In the genomic region with DNA sequence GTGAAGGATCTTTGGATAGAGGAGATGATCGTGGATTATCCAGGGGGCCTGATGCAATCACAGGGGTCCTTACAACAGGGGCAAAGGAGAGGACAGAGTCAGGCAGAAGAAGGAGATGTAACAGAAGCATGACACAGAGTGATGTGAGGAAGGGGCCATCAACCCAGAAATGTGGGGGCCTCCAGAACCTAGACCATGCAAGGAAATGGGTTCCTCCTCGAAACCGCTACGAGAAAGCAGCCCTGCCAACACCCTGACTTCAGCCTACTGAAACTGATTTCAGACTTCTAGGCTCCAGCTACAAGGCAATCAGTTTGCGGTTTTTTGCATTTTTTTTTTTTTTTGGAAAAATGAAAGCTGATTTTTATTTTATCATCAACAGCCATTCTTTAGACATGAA, we compare ENCODE assay signal across 26 cellular contexts.
"Had no signal": no experiment of that assay in that cellular context is flagged by ENCODE, and none has a peak within 500 bp of the region (broad histone marks: within the 10 kb centered on the region; RNA-seq: fewer than 3 reads in every experiment).

No MANE protein-coding gene starts in this region.

- H3K36me3 ChIP-seq: adrenal gland, SJCRH30 had no signal

- H3K9ac ChIP-seq: KMS-11, SK-N-SH had no signal

- DNase-seq: activated CD4-positive, alpha-beta memory T cell treated with anti-CD3 and anti-CD28 coated beads, Interleukin-2, amount 10 ng/mL, durations not matched to agents 7 days and 5 days; activated CD4-positive, alpha-beta T cell treated with anti-CD3 and anti-CD28 coated beads for 36 hours; activated CD4-positive, alpha-beta T cell treated with anti-CD3 and anti-CD28 coated beads, Interleukin-2, amount 50 U/mL, for 1 hour; activated naive CD4-positive, alpha-beta T cell treated with anti-CD3 and anti-CD28 coated beads, Interleukin-2, amount 50 U/mL, for 16 hours; activated naive CD8-positive, alpha-beta T cell treated with anti-CD3 and anti-CD28 coated beads, Interleukin-2, amount 10 ng/mL, durations not matched to agents 7 days and 5 days; activated T-cell treated with anti-CD3 and anti-CD28 coated beads for 4 hours; activated T-cell treated with anti-CD3 and anti-CD28 coated beads, Interleukin-2, amount 50 U/mL, for 48 hours; anterior cingulate cortex; NCI-H1092; NCI-H1417; NCI-H1930; NCI-H2171; NCI-H2227 treated with DMSO at 0.1 percent for 48 hours; NCI-H526; NCI-H774; OCI-M1; Right ventricle myocardium superior; RPMI8226; SJCRH30; SK-N-SH; T-helper 1 cell had no signal

- H3K9me3 ChIP-seq: adrenal gland, SJCRH30, SK-N-SH had no signal

- H3K4me3 Mint-ChIP-seq: activated CD4-positive, alpha-beta memory T cell treated with anti-CD3 and anti-CD28 coated beads, Interleukin-2, amount 10 ng/mL, durations not matched to agents 7 days and 5 days; activated CD4-positive, alpha-beta T cell treated with anti-CD3 and anti-CD28 coated beads for 36 hours; activated naive CD8-positive, alpha-beta T cell treated with anti-CD3 and anti-CD28 coated beads, Interleukin-2, amount 10 ng/mL, durations not matched to agents 7 days and 5 days; activated T-helper 17 cell treated with anti-CD3 and anti-CD28 coated beads, Interleukin-2, amount 50 U/mL, for 72 hours had no signal

- H3K36me3 Mint-ChIP-seq: activated naive CD8-positive, alpha-beta T cell treated with anti-CD3 and anti-CD28 coated beads, Interleukin-2, amount 10 ng/mL, durations not matched to agents 7 days and 5 days had no signal

- H3K27me3 ChIP-seq: adrenal gland, SJCRH30 had no signal

- H3K4me3 ChIP-seq: adrenal gland, SJCRH30 had no signal

- H3K27ac ChIP-seq: adrenal gland, KMS-11, SJCRH30, VCaP had no signal

- ATAC-seq: activated CD4-positive, alpha-beta T cell treated with anti-CD3 and anti-CD28 coated beads for 36 hours; activated T-helper 17 cell treated with anti-CD3 and anti-CD28 coated beads, Interleukin-2, amount 50 U/mL, for 72 hours; Panc1 had no signal

- H3K27me3 Mint-ChIP-seq: activated CD4-positive, alpha-beta memory T cell treated with anti-CD3 and anti-CD28 coated beads, Interleukin-2, amount 10 ng/mL, durations not matched to agents 7 days and 5 days; activated CD4-positive, alpha-beta T cell treated with anti-CD3 and anti-CD28 coated beads for 36 hours; activated T-helper 17 cell treated with anti-CD3 and anti-CD28 coated beads, Interleukin-2, amount 50 U/mL, for 72 hours had no signal

- H3K9me3 Mint-ChIP-seq: activated CD4-positive, alpha-beta memory T cell treated with anti-CD3 and anti-CD28 coated beads, Interleukin-2, amount 10 ng/mL, durations not matched to agents 7 days and 5 days; activated naive CD8-positive, alpha-beta T cell treated with anti-CD3 and anti-CD28 coated beads, Interleukin-2, amount 10 ng/mL, durations not matched to agents 7 days and 5 days; activated T-helper 17 cell treated with anti-CD3 and anti-CD28 coated beads, Interleukin-2, amount 50 U/mL, for 72 hours had no signal

- H3K27ac Mint-ChIP-seq: activated CD4-positive, alpha-beta memory T cell treated with anti-CD3 and anti-CD28 coated beads, Interleukin-2, amount 10 ng/mL, durations not matched to agents 7 days and 5 days; activated CD4-positive, alpha-beta T cell treated with anti-CD3 and anti-CD28 coated beads for 36 hours; activated naive CD8-positive, alpha-beta T cell treated with anti-CD3 and anti-CD28 coated beads, Interleukin-2, amount 10 ng/mL, durations not matched to agents 7 days and 5 days; activated T-helper 17 cell treated with anti-CD3 and anti-CD28 coated beads, Interleukin-2, amount 50 U/mL, for 72 hours had no signal

- H3K4me1 Mint-ChIP-seq: activated CD4-positive, alpha-beta memory T cell treated with anti-CD3 and anti-CD28 coated beads, Interleukin-2, amount 10 ng/mL, durations not matched to agents 7 days and 5 days; activated CD4-positive, alpha-beta T cell treated with anti-CD3 and anti-CD28 coated beads for 36 hours; activated naive CD8-positive, alpha-beta T cell treated with anti-CD3 and anti-CD28 coated beads, Interleukin-2, amount 10 ng/mL, durations not matched to agents 7 days and 5 days; activated T-helper 17 cell treated with anti-CD3 and anti-CD28 coated beads, Interleukin-2, amount 50 U/mL, for 72 hours had no signal
